16 cellular contexts compared by ENCODE assay signal in genomic region chr3:69162205-69162980, GRCh38. TPM values are rescaled to one million over a fixed set of nuclear protein-coding genes. Genes with fewer than 3 reads are reported as not detected.
DNase-seq lines count a peak whose midpoint lies in the region; ATAC-seq, FAIRE-seq and TF ChIP-seq lines count a peak whose summit lies in the region.
"Had no signal": no experiment of that assay in that cellular context is flagged by ENCODE, and none has a peak within 500 bp of the region (broad histone marks: within the 10 kb centered on the region; RNA-seq: fewer than 3 reads in every experiment).

No MANE protein-coding gene starts in this region.

- H3K79me2 ChIP-seq in GM12878 (ENCODE audit: control insufficient read depth, insufficient read depth, low read length): no peaks in the 10 kb centered on the region

- TF ChIP-seq RAD21 in GM12878 (IDR thresholded peaks at IDR 0.05; ENCODE audit: insufficient read depth, low read depth, low read length): no peak

- WGBS in GM12878 (ENCODE audit: insufficient coverage, insufficient replicate concordance, low lambda C conversion rate, missing lambda C conversion rate): 58% methylated on average over 3 of the region's 3 CpGs

- H3K4me3 ChIP-seq in GM12878 (no peak overlapping the region), lower lobe of right lung (no peak overlapping the region), neuron (ENCODE audit: low read length) (no peak overlapping the region)
- H3K4me3 ChIP-seq: HAP-1 had no signal

- POLR2A ChIA-PET in GM12878 (lab: Charles Lee): interaction anchor here (1.6 kb wide), 1 partner anchor 144 kb away, joined by 7 read pairs; no protein-coding TSS in a partner anchor

- DNase-seq in GM12878 (ENCODE audit: low read depth, low spot score) (no peak), lower lobe of right lung (no peak), NCI-H2227 treated with DMSO at 0.1 percent for 48 hours (lab: John Stamatoyannopoulos, UW) (no peak)
- no peak for DNase-seq in activated CD8-positive, alpha-beta memory T cell treated with anti-CD3 and anti-CD28 coated beads, Interleukin-2, amount 50 U/mL, for 48 hours
- DNase-seq: BE2C, COR-L47, DMS 273 treated with DMSO at 0.1 percent for 48 hours had no signal

- no TSS peak for BruUV-seq in GM12878 (replicated peaks; lab: Mats Ljungman, UMichigan)

- in situ Hi-C loops in GM12878 (cut with MboI): loop anchor here (5.0 to 25.0 kb wide), 3 partner anchors 145 to 775 kb away; no protein-coding TSS in a partner anchor

- TF ChIP-seq CTCF in GM12878 (IDR thresholded peaks at IDR 0.05 in 2 of 3, conservative IDR thresholded peaks at IDR 0.05 in 1 of 3; ENCODE audit: control insufficient read depth in 2 of 3, extremely low read depth in 1 of 3, insufficient read depth in 1 of 3, low read depth in 3 of 3, low read length in 3 of 3) (no peak), lower lobe of right lung (IDR thresholded peaks at IDR 0.05) (no peak)

- H3K27me3 ChIP-seq in GM12878 (replicated peaks in 1 of 2; ENCODE audit: control insufficient read depth in 2 of 2, insufficient read depth in 2 of 2, low read length in 1 of 2): no peaks in the 10 kb centered on the region
- H3K27me3 ChIP-seq in lower lobe of right lung (ENCODE audit: low read depth): no peaks in the 10 kb centered on the region
- no peaks in the 10 kb centered on the region for H3K27me3 ChIP-seq in neuron (ENCODE audit: insufficient read depth, low read length)
- H3K27me3 ChIP-seq: BE2C had no signal

- H3K4me2 ChIP-seq in GM12878 (ENCODE audit: control insufficient read depth, insufficient read depth): no peak overlapping the region

- FAIRE-seq in GM12878 (lab: Jason Lieb, UNC): no peak

- no peak for TF ChIP-seq POLR2A in GM12878 (IDR thresholded peaks at IDR 0.05; ENCODE audit: low read depth, low read length)

- no peaks in the 10 kb centered on the region for H3K4me1 ChIP-seq in GM12878 (ENCODE audit: control insufficient read depth, insufficient read depth, low read length)
- no peaks in the 10 kb centered on the region for H3K4me1 ChIP-seq in lower lobe of right lung
- H3K4me1 ChIP-seq in neuron (ENCODE audit: insufficient read depth, low read length): no peaks in the 10 kb centered on the region
- H3K4me1 ChIP-seq: BE2C, HAP-1 had no signal

- intact Hi-C loops in GM12878 (cut with micrococcal nuclease; ENCODE audit: unreplicated experiment) (loop anchor here (5.0 kb wide), 1 partner anchor 160 kb away; no protein-coding TSS in a partner anchor), lower lobe of right lung (cut with DNase I) (loop anchor here (5.0 to 10.0 kb wide), 3 partner anchors 145 to 512 kb away; no protein-coding TSS in a partner anchor)

- SMC1A ChIA-PET in GM12878 (lab: Charles Lee; ENCODE audit: uncharacterized antibody, unreplicated experiment): interaction anchor here (0.6 to 9.9 kb wide), 49 partner anchors 8 to 506 kb away, joined by 3 to 505 read pairs (median 9); partner anchors contain the start of gene LMOD3

- no peak overlapping the region for H3K9ac ChIP-seq in GM12878 (ENCODE audit: control insufficient read depth, insufficient read depth, low read length)

- ATAC-seq in GM12878: peak; percentile 37; the same call in 1 of the 3 replicates
- peak; percentile 44 to 65 for ATAC-seq in lower lobe of right lung
- no peak for ATAC-seq in GM18520 (IDR thresholded peaks at IDR 0.05; ENCODE audit: unreplicated experiment)
- no peak for ATAC-seq in GM21529 (IDR thresholded peaks at IDR 0.05; ENCODE audit: unreplicated experiment)

- no peak for TF ChIP-seq EP300 in GM12878 (IDR thresholded peaks at IDR 0.05; ENCODE audit: borderline replicate concordance in 1 of 2, control insufficient read depth in 1 of 2, low read depth in 2 of 2, low read length in 2 of 2)

- RAD21 ChIA-PET in GM12878 (lab: Charles Lee; ENCODE audit: unreplicated experiment): interaction anchor here (0.6 to 12.5 kb wide), 40 partner anchors 9 to 509 kb away, joined by 3 to 379 read pairs (median 6); partner anchors contain the start of gene LMOD3

- H3K27ac ChIP-seq in GM12878 (ENCODE audit: control insufficient read depth, insufficient read depth): no peak overlapping the region
- H3K27ac ChIP-seq in lower lobe of right lung: no peak overlapping the region
- H3K27ac ChIP-seq: HL-60 had no signal

- H3K36me3 ChIP-seq in GM12878 (ENCODE audit: control insufficient read depth in 2 of 2, insufficient read depth in 2 of 2, low read length in 1 of 2): no peaks in the 10 kb centered on the region
- no peaks in the 10 kb centered on the region for H3K36me3 ChIP-seq in lower lobe of right lung
- H3K36me3 ChIP-seq in neuron (ENCODE audit: insufficient read depth, low read length): no peaks in the 10 kb centered on the region
- H3K36me3 ChIP-seq: BE2C, HAP-1 had no signal

- CTCF ChIA-PET in GM12878 (lab: Yijun Ruan, JAX): interaction anchor here (0.6 to 10.0 kb wide), 51 partner anchors 12 to 789 kb away, joined by 3 to 625 read pairs (median 7); partner anchors contain the start of gene LMOD3

- H3K9me3 ChIP-seq in GM12878 (replicated peaks; ENCODE audit: control insufficient read depth, insufficient read depth, low read length) (no peaks in the 10 kb centered on the region), lower lobe of right lung (no peaks in the 10 kb centered on the region), neuron (ENCODE audit: low read length) (no peaks in the 10 kb centered on the region)
- H3K9me3 ChIP-seq: BE2C, HAP-1 had no signal

- H2AFZ ChIP-seq in GM12878 (ENCODE audit: control insufficient read depth, low read depth, low read length) (no peak overlapping the region), neuron (ENCODE audit: low read depth, low read length) (peak overlapping the region; percentile 15)

- H4K20me1 ChIP-seq in GM12878 (ENCODE audit: control insufficient read depth, insufficient read depth): no peaks in the 10 kb centered on the region

TF ChIP-seq in GM12878, 131 proteins besides CTCF, POLR2A, EP300 and RAD21:
- no peak for TF ChIP-seq CBFB (IDR thresholded peaks at IDR 0.05; ENCODE audit: low read depth)
- TF ChIP-seq, protein P1, sequence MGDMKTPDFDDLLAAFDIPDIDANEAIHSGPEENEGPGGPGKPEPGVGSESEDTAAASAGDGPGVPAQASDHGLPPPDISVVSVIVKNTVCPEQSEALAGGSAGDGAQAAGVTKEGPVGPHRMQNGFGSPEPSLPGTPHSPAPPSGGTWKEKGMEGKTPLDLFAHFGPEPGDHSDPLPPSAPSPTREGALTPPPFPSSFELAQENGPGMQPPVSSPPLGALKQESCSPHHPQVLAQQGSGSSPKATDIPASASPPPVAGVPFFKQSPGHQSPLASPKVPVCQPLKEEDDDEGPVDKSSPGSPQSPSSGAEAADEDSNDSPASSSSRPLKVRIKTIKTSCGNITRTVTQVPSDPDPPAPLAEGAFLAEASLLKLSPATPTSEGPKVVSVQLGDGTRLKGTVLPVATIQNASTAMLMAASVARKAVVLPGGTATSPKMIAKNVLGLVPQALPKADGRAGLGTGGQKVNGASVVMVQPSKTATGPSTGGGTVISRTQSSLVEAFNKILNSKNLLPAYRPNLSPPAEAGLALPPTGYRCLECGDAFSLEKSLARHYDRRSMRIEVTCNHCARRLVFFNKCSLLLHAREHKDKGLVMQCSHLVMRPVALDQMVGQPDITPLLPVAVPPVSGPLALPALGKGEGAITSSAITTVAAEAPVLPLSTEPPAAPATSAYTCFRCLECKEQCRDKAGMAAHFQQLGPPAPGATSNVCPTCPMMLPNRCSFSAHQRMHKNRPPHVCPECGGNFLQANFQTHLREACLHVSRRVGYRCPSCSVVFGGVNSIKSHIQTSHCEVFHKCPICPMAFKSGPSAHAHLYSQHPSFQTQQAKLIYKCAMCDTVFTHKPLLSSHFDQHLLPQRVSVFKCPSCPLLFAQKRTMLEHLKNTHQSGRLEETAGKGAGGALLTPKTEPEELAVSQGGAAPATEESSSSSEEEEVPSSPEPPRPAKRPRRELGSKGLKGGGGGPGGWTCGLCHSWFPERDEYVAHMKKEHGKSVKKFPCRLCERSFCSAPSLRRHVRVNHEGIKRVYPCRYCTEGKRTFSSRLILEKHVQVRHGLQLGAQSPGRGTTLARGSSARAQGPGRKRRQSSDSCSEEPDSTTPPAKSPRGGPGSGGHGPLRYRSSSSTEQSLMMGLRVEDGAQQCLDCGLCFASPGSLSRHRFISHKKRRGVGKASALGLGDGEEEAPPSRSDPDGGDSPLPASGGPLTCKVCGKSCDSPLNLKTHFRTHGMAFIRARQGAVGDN (IDR thresholded peaks at IDR 0.05): no peak

RNA-seq across cellular contexts. Expression of gene LMOD3, which starts 40.0 kb away (rescaled TPM):
- total RNA-seq in GM12878 (2013; cell fraction: nucleolus; rRNA removed): not detected in 2 replicates
- total RNA-seq in GM12878 (2014; rRNA removed): 0.06 TPM in 1 of 2 replicates, not detected in the other
- 0.05 and 0.09 TPM in 2 replicates for total RNA-seq in GM12878 (2014; rRNA removed; fragmentation: Illumina TruSeq; extraction: Trizol)
- 0.08 TPM in 1 of 2 replicates, not detected in the other for total RNA-seq in GM12878 (2021)
- polyA plus RNA-seq in GM12878 (2011; ENCODE audit: low read depth): not detected
- not detected in 2 replicates for polyA plus RNA-seq in GM12878 (2011; rRNA removed)
- polyA plus RNA-seq in GM12878 (2011; cell fraction: cytosol; rRNA removed): not detected in 2 replicates
- polyA plus RNA-seq in GM12878 (2011; cell fraction: nucleus; rRNA removed): not detected in 2 replicates
- 0.03 and 0.08 TPM in 2 replicates for polyA plus RNA-seq in GM12878 (2012)
- 0.04 TPM in 1 of 2 replicates, not detected in the other for polyA plus RNA-seq in GM12878 (2014; fragmentation: Illumina TruSeq; extraction: Trizol)
- under 1 TPM; 0.11 to 0.13 TPM for polyA plus RNA-seq in GM12878 (2014; fragmentation: Nextera tagmentation; extraction: Ambion mirVana)
- polyA plus RNA-seq in GM12878 (2014; rRNA removed): 0.04 and 0.13 TPM in 2 replicates
- polyA plus RNA-seq in GM12878 (2016; fragmentation: Nextera tagmentation; extraction: Ambion mirVana): under 1 TPM; 0.09 to 0.20 TPM
- not detected in 2 replicates for polyA minus RNA-seq in GM12878 (2011; rRNA and poly(A)+ RNA removed)
- not detected in 2 replicates for polyA minus RNA-seq in GM12878 (2011; cell fraction: cytosol; rRNA and poly(A)+ RNA removed)
- not detected in 2 replicates for polyA minus RNA-seq in GM12878 (2011; cell fraction: nucleus; rRNA and poly(A)+ RNA removed)
- total RNA-seq in lower lobe of right lung: 0.12 TPM
- total RNA-seq: CD4-positive, CD25-positive, alpha-beta regulatory T cell; CD8-positive, alpha-beta memory T cell; G401; H4 had no signal

Comparison
In these comparisons a context has a peak if more than half of its experiments do, and no peak if none do; other contexts are left out.
1. ATAC-seq: peak in GM12878 (single experiment) and lower lobe of right lung (2 of 2); none in GM18520 (single experiment) and GM21529 (single experiment).